ENCODE assay signal across 18 cellular contexts in the genomic region with DNA sequence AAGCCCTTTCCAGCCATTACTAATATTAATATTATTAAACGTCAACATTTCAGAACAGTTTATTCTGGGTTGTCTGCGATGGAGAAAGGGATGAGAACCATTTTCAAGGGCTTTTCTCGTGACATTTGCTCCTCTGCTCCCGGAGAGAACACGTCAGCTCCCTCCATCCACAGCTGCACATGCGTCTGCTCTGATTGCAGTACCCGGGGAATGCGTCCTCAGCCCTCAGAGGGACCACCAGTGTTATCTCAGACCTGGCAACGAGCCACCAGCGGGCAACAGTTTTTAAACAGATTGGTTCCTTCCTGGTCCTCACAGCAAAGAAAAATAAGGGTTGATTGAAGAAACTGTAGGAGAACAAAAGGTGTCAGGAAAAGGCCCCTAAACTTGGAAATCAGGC.
A peak's percentile ranks its signal among the peaks of the same experiment; 100 is the strongest.
DNase-seq lines count a peak whose midpoint lies in the region; ATAC-seq and TF ChIP-seq lines count a peak whose summit lies in the region.
"Had no signal": no experiment of that assay in that cellular context is flagged by ENCODE, and none has a peak within 500 bp of the region (broad histone marks: within the 10 kb centered on the region; RNA-seq: fewer than 3 reads in every experiment).

No MANE protein-coding gene starts in this region.

- H3K79me2 ChIP-seq in osteoblast (ENCODE audit: insufficient read depth, low read length): no peaks in the 10 kb centered on the region

- H3K4me3 ChIP-seq in osteoblast (ENCODE audit: insufficient read depth, low read length): no peak overlapping the region
- H3K4me3 ChIP-seq in uterus: no peak overlapping the region
- H3K4me3 ChIP-seq: breast epithelium, gastroesophageal sphincter, mucosa of descending colon, pancreas had no signal

- H3K27ac Mint-ChIP-seq in endothelial cell (ENCODE audit: unreplicated experiment): no peak overlapping the region
- H3K27ac Mint-ChIP-seq: activated CD4-positive, alpha-beta T cell treated with anti-CD3 and anti-CD28 coated beads for 36 hours; activated naive CD4-positive, alpha-beta T cell treated with anti-CD3 and anti-CD28 coated beads for 36 hours; CD4-positive, alpha-beta T cell; endodermal cell; immature natural killer cell had no signal

- no peak for TF ChIP-seq POLR2A in uterus (IDR thresholded peaks at IDR 0.05)

- no peak overlapping the region for H3K4me3 Mint-ChIP-seq in endothelial cell (ENCODE audit: unreplicated experiment)
- H3K4me3 Mint-ChIP-seq: activated CD4-positive, alpha-beta T cell treated with anti-CD3 and anti-CD28 coated beads for 36 hours; activated naive CD4-positive, alpha-beta T cell treated with anti-CD3 and anti-CD28 coated beads for 36 hours; CD4-positive, alpha-beta T cell; endodermal cell; immature natural killer cell had no signal

- no peak overlapping the region for H3K27ac ChIP-seq in osteoblast (ENCODE audit: low read depth, low read length)
- peak overlapping the region in 1 of 2 donors; percentile 52 for H3K27ac ChIP-seq in uterus
- H3K27ac ChIP-seq: pancreas had no signal

- H4K20me1 ChIP-seq in osteoblast (ENCODE audit: insufficient read depth, low read length): no peaks in the 10 kb centered on the region

- intact Hi-C loops in left ventricle myocardium superior (cut with micrococcal nuclease): no loop called here
- intact Hi-C loops in uterus (cut with DNase I; ENCODE audit: low total_unique reads): no loop called here

- H3K27me3 ChIP-seq in osteoblast (ENCODE audit: insufficient read depth, low read length): no peaks in the 10 kb centered on the region
- H3K27me3 ChIP-seq in uterus: no peaks in the 10 kb centered on the region
- H3K27me3 ChIP-seq: breast epithelium, gastroesophageal sphincter, pancreas had no signal

- H3K36me3 Mint-ChIP-seq in endothelial cell (ENCODE audit: low read depth, unreplicated experiment): no peaks in the 10 kb centered on the region

- ATAC-seq in left ventricle myocardium superior (peak; percentile 85), HG03175 (IDR thresholded peaks at IDR 0.05; ENCODE audit: unreplicated experiment) (no peak)
- ATAC-seq: activated CD4-positive, alpha-beta T cell treated with anti-CD3 and anti-CD28 coated beads for 36 hours; gastroesophageal sphincter; mucosa of descending colon; pancreas had no signal

- H3K9me3 Mint-ChIP-seq in endothelial cell (ENCODE audit: unreplicated experiment): no peaks in the 10 kb centered on the region
- H3K9me3 Mint-ChIP-seq: endodermal cell had no signal

- H3K4me2 ChIP-seq in osteoblast (ENCODE audit: insufficient read depth, low read length): no peak overlapping the region

- peaks cover 24% of the 10 kb centered on the region for H3K4me1 Mint-ChIP-seq in endothelial cell (ENCODE audit: unreplicated experiment)
- H3K4me1 Mint-ChIP-seq: activated CD4-positive, alpha-beta T cell treated with anti-CD3 and anti-CD28 coated beads for 36 hours; immature natural killer cell had no signal

- DNase-seq in endothelial cell (ENCODE audit: low spot score) (peak; percentile 21), left ventricle myocardium superior (peak; percentile 63), osteoblast (ENCODE audit: insufficient read length, low spot score, missing footprints) (peak; percentile 8), uterus (peak; percentile 34 to 48), 8988T (no peak), kidney glomerular epithelial cell (lab: John Stamatoyannopoulos, UW) (no peak)
- DNase-seq: activated CD4-positive, alpha-beta T cell treated with anti-CD3 and anti-CD28 coated beads for 36 hours; activated naive CD4-positive, alpha-beta T cell treated with anti-CD3 and anti-CD28 coated beads for 36 hours; CD4-positive, alpha-beta T cell; endodermal cell; immature natural killer cell; NCI-H1105; NCI-H2171 treated with DMSO at 0.1 percent for 48 hours had no signal

- no peaks in the 10 kb centered on the region for H3K36me3 ChIP-seq in osteoblast (ENCODE audit: insufficient read depth, low read length)
- no peaks in the 10 kb centered on the region for H3K36me3 ChIP-seq in uterus
- H3K36me3 ChIP-seq: breast epithelium, gastroesophageal sphincter had no signal

- no peak for TF ChIP-seq CTCF in endothelial cell (IDR thresholded peaks at IDR 0.05; ENCODE audit: unreplicated experiment)
- TF ChIP-seq CTCF in osteoblast (IDR thresholded peaks at IDR 0.05; ENCODE audit: extremely low read depth, low read depth, low read length): no peak
- no peak for TF ChIP-seq CTCF in uterus (IDR thresholded peaks at IDR 0.05)

- no peaks in the 10 kb centered on the region for H3K27me3 Mint-ChIP-seq in endothelial cell (ENCODE audit: unreplicated experiment)
- H3K27me3 Mint-ChIP-seq: activated CD4-positive, alpha-beta T cell treated with anti-CD3 and anti-CD28 coated beads for 36 hours; CD4-positive, alpha-beta T cell had no signal

- no peaks in the 10 kb centered on the region for H3K4me1 ChIP-seq in osteoblast (ENCODE audit: insufficient read depth, low read length)
- H3K4me1 ChIP-seq in uterus: no peaks in the 10 kb centered on the region
- H3K4me1 ChIP-seq: breast epithelium, pancreas had no signal

- no peak overlapping the region for H2AFZ ChIP-seq in osteoblast (ENCODE audit: low read length)

- H3K9me3 ChIP-seq in osteoblast (ENCODE audit: low read depth, low read length) (no peaks in the 10 kb centered on the region), uterus (no peaks in the 10 kb centered on the region)
- H3K9me3 ChIP-seq: breast epithelium, gastroesophageal sphincter, mucosa of descending colon, pancreas had no signal

Comparison
In these comparisons a context has a peak if more than half of its experiments do, and no peak if none do; other contexts are left out.
1. DNase-seq: peak in endothelial cell (single experiment), left ventricle myocardium superior (single experiment), osteoblast (single experiment) and uterus (2 of 2); none in 8988T (single experiment) and kidney glomerular epithelial cell (single experiment).